9 cellular contexts compared by ENCODE assay signal in the genomic region with DNA sequence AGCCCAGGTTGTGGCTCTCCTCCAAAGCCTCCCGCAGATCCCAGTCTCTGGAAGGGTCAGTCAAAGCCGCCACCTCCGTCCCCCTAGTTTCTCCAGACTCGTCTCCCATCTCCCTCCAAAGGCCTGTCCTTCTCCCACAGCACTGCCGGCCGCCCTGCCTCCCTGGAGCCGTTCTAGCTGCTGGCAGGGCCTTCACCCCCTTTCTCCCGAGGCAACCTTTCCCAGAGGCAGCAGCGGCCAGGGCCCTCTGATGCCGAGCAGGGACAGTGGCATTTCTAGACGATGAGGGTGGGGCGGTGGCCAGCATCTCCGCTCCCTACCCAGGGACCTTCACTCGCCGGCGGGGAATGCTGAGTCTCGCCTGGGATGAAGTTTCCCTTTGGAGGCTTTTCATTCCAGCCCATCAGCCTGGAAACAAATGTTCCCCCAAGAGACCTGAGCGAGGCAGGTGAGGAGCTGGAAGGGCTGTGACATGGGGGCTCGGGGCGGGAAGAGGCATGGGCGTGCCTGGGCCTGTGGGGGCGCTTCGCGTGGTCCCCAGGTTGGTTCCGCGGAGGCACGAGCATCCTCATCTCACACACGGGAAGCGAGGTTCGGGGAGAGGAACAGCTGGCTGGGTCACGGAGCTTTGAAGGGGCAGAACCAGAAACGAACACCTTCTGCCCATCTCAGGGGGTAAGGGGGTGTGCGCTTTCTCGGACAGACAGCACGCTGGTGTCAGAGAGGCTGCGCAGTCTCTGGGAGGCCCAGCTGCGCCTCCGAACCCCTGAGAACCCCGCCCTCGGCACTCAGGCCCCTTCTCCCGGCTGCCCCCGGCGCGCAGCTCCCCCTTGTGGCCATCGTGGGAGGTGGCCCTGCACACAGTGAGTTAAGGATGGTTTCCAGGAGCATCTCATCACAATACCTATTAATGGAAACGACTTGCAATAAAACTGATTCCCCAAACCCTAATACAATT. TPM values are rescaled to one million over a fixed set of nuclear protein-coding genes. Genes with fewer than 3 reads are reported as not detected.
DNase-seq lines count a peak whose midpoint lies in the region; ATAC-seq and TF ChIP-seq lines count a peak whose summit lies in the region.
"Had no signal": no experiment of that assay in that cellular context is flagged by ENCODE, and none has a peak within 500 bp of the region (broad histone marks: within the 10 kb centered on the region; RNA-seq: fewer than 3 reads in every experiment).

No MANE protein-coding gene starts in this region.

- H3K4me1 Mint-ChIP-seq in activated CD4-positive, alpha-beta memory T cell treated with anti-CD3 and anti-CD28 coated beads for 36 hours (ENCODE audit: low read depth), result no peaks in the 10 kb centered on the region
- H3K4me1 Mint-ChIP-seq: memory B cell had no signal

- intact Hi-C loops in activated CD4-positive, alpha-beta memory T cell treated with anti-CD3 and anti-CD28 coated beads for 36 hours (cut with micrococcal nuclease), result no loop called here

- no peak for TF ChIP-seq EP300 in tibial nerve (IDR thresholded peaks at IDR 0.05)

- CTCF ChIA-PET in activated CD4-positive, alpha-beta memory T cell treated with anti-CD3 and anti-CD28 coated beads for 36 hours (lab: Charles Lee), result interaction anchor here (0.5 to 3.1 kb wide), 16 partner anchors 10 to 110 kb away, joined by 3 to 31 read pairs (median 4); a partner anchor contains a TSS

- 68 to 77% methylated on average over 45 of the region's 46 CpGs for WGBS in tibial nerve, 2 donors

- H3K27me3 Mint-ChIP-seq in activated CD4-positive, alpha-beta memory T cell treated with anti-CD3 and anti-CD28 coated beads for 36 hours, result no peaks in the 10 kb centered on the region
- H3K27me3 Mint-ChIP-seq: memory B cell had no signal

- ATAC-seq in GM21367 (IDR thresholded peaks at IDR 0.05; ENCODE audit: unreplicated experiment) (no peak), HG03039 (IDR thresholded peaks at IDR 0.05; ENCODE audit: unreplicated experiment) (no peak)

- H3K27ac Mint-ChIP-seq in activated CD4-positive, alpha-beta memory T cell treated with anti-CD3 and anti-CD28 coated beads for 36 hours, result no peak overlapping the region
- H3K27ac Mint-ChIP-seq: memory B cell had no signal

- peak in 3 of 5 experiments; percentile 14 to 37 (median 31) for TF ChIP-seq CTCF in tibial nerve (IDR thresholded peaks at IDR 0.05)

- peaks cover 0 to 29% (median 10%) of the 10 kb centered on the region in 4 donors for H3K4me1 ChIP-seq in tibial nerve

- H3K9me3 Mint-ChIP-seq in activated CD4-positive, alpha-beta memory T cell treated with anti-CD3 and anti-CD28 coated beads for 36 hours, result no peaks in the 10 kb centered on the region
- H3K9me3 Mint-ChIP-seq: memory B cell had no signal

- no peaks in the 10 kb centered on the region for H3K9me3 ChIP-seq in tibial nerve

- TF ChIP-seq POLR2A in tibial nerve (IDR thresholded peaks at IDR 0.05), result no peak

- POLR2A ChIA-PET in activated CD4-positive, alpha-beta memory T cell treated with anti-CD3 and anti-CD28 coated beads for 36 hours (lab: Charles Lee), result no interaction called here

- no peak overlapping the region for H3K4me3 ChIP-seq in tibial nerve

- H3K4me3 Mint-ChIP-seq in activated CD4-positive, alpha-beta memory T cell treated with anti-CD3 and anti-CD28 coated beads for 36 hours, result no peak overlapping the region
- H3K4me3 Mint-ChIP-seq: memory B cell had no signal

- H3K36me3 ChIP-seq in tibial nerve, result peaks cover 0 to 15% (median 0%) of the 10 kb centered on the region in 3 donors

- no peak overlapping the region for H3K27ac ChIP-seq in tibial nerve

- DNase-seq in activated gamma-delta T cell treated with Interleukin-2 at 50 U/mL for 16 hours, result peak; percentile 12
- no peak for DNase-seq in activated gamma-delta T cell (lab: John Stamatoyannopoulos, UW)
- peak; percentile 59 for DNase-seq in activated CD4-positive, alpha-beta memory T cell treated with anti-CD3 and anti-CD28 coated beads for 36 hours
- peak; percentile 47 for DNase-seq in germinal center (ENCODE audit: low spot score)
- no peak for DNase-seq in tibial nerve (ENCODE audit: low spot score in 2 of 2)
- DNase-seq in SHP77 treated with DMSO at 0.1 percent for 48 hours (lab: John Stamatoyannopoulos, UW), result no peak

- no peaks in the 10 kb centered on the region for H3K27me3 ChIP-seq in tibial nerve

- H3K36me3 Mint-ChIP-seq in activated CD4-positive, alpha-beta memory T cell treated with anti-CD3 and anti-CD28 coated beads for 36 hours, result peaks cover 5% of the 10 kb centered on the region

RNA-seq across cellular contexts. Expression of a gene that starts 18.1 kb away (rescaled TPM):
- total RNA-seq in activated CD4-positive, alpha-beta memory T cell treated with anti-CD3 and anti-CD28 coated beads for 36 hours, result under 1 TPM; 0.12 to 0.51 TPM
- total RNA-seq in tibial nerve, result 10 to 100 TPM in 1 of 4 donors, 1 to 10 TPM in 3; 3.0 to 11.1 (median 6.6) TPM

RNA-seq across cellular contexts. Expression of a gene that starts 51.8 kb away (rescaled TPM):
- total RNA-seq in activated CD4-positive, alpha-beta memory T cell treated with anti-CD3 and anti-CD28 coated beads for 36 hours, result 1,000 to 10,000 TPM; 4,423 to 4,525 TPM
- 1,000 to 10,000 TPM; 1,012 to 1,395 (median 1,115) TPM for total RNA-seq in tibial nerve

Comparison
In these comparisons a context has a peak if more than half of its experiments do, and no peak if none do; other contexts are left out.
1. DNase-seq: peak in activated gamma-delta T cell treated with Interleukin-2 at 50 U/mL for 16 hours (single experiment), activated CD4-positive, alpha-beta memory T cell treated with anti-CD3 and anti-CD28 coated beads for 36 hours (single experiment) and germinal center (single experiment); none in activated gamma-delta T cell (single experiment), tibial nerve (0 of 2) and SHP77 treated with DMSO at 0.1 percent for 48 hours (single experiment).